Comparison of ENCODE assay signal across 10 cellular contexts in the genomic region with DNA sequence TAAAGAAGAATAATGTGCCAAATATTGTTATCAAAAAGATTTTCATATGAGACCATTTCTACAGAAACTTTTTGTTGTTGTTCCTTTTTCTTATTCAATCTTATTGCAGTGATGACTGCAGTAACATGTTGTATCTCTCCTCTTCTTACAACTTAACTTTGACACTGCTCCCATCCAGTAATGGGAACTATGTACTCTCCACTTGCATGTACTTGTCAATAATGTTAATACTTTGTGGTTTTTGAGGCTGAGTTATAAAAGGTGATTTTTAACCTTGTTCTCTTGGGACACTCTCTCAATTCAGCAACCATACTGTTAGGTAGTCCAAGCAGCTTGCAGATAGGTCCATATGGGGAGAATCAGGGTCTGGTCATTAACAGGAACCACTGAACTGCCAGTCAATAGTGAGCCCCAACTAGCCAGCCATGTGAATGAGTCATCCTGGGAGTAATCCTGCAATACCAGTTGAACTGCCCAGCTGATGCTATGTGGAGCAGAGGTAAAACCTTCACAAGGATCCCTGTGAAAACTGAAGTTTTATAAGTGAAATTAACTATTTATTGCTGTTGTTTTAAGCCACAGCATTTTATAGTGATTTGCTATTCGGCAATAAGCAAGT.
DNase-seq lines count a peak whose midpoint lies in the region; ATAC-seq, FAIRE-seq and TF ChIP-seq lines count a peak whose summit lies in the region.
"Had no signal": no experiment of that assay in that cellular context is flagged by ENCODE, and none has a peak within 500 bp of the region (broad histone marks: within the 10 kb centered on the region; RNA-seq: fewer than 3 reads in every experiment).

No MANE protein-coding gene starts in this region.

- TF ChIP-seq CTCF in K562 (IDR thresholded peaks at IDR 0.05 in 2 of 3, conservative IDR thresholded peaks at IDR 0.05 in 1 of 3; ENCODE audit: insufficient read depth in 2 of 3, low read depth in 1 of 3, low read length in 3 of 3), result no peak
- TF ChIP-seq CTCF in CD8-positive, alpha-beta T cell (IDR thresholded peaks at IDR 0.05), result no peak
- TF ChIP-seq CTCF in chondrocyte (IDR thresholded peaks at IDR 0.05), result no peak

- no peaks in the 10 kb centered on the region for H4K20me1 ChIP-seq in K562 (replicated peaks; ENCODE audit: control insufficient read depth, insufficient read depth, low read length)

- H3K4me1 ChIP-seq in K562 (replicated peaks in 1 of 2; ENCODE audit: control insufficient read depth in 2 of 2, insufficient read depth in 2 of 2, low read length in 2 of 2), result no peaks in the 10 kb centered on the region; a peak in 1 of 5 replicates
- no peaks in the 10 kb centered on the region for H3K4me1 ChIP-seq in CD8-positive, alpha-beta T cell (ENCODE audit: insufficient read depth, low read length)

- no peak overlapping the region for H3K27ac Mint-ChIP-seq in CD8-positive, alpha-beta T cell
- no peak overlapping the region for H3K27ac Mint-ChIP-seq in T-cell
- no peak overlapping the region for H3K27ac Mint-ChIP-seq in chondrocyte (ENCODE audit: unreplicated experiment)

- POLR2A ChIA-PET in K562 (lab: Yijun Ruan, JAX), result no interaction called here
- POLR2A ChIA-PET in CD8-positive, alpha-beta T cell (lab: Charles Lee), result no interaction called here
- POLR2A ChIA-PET in T-cell (lab: Charles Lee), result no interaction called here

- H3K27me3 Mint-ChIP-seq in CD8-positive, alpha-beta T cell (ENCODE audit: low read depth), result peaks cover 27% of the 10 kb centered on the region
- H3K27me3 Mint-ChIP-seq in T-cell (peaks cover 20 to 21% of the 10 kb centered on the region in 2 donors), chondrocyte (ENCODE audit: low read depth) (peaks cover under 1% of the 10 kb centered on the region)

- DNase-seq in K562 (ENCODE audit: extremely low read depth in 1 of 4, low spot score in 3 of 4) (no peak), mucosa of gallbladder (ENCODE audit: low spot score) (peak; percentile 80), T-cell (no peak), DMS79 (lab: John Stamatoyannopoulos, UW) (no peak), chondrocyte (ENCODE audit: low spot score) (no peak)
- no peak for DNase-seq in CD8-positive, alpha-beta T cell
- DNase-seq: left cardiac atrium, NCI-H1930 had no signal

- H3K36me3 Mint-ChIP-seq in CD8-positive, alpha-beta T cell, result no peaks in the 10 kb centered on the region
- H3K36me3 Mint-ChIP-seq in T-cell, result no peaks in the 10 kb centered on the region
- H3K36me3 Mint-ChIP-seq in chondrocyte (ENCODE audit: low read depth), result no peaks in the 10 kb centered on the region

- ATAC-seq in GM18511 (IDR thresholded peaks at IDR 0.05; ENCODE audit: unreplicated experiment) (peak; percentile 83), HG03175 (IDR thresholded peaks at IDR 0.05; ENCODE audit: unreplicated experiment) (peak; percentile 85), K562 (no peak), T-cell (replicated peaks in 1 of 4) (no peak)
- ATAC-seq in CD8-positive, alpha-beta T cell, result no peak

- no peak for TF ChIP-seq EP300 in K562 (IDR thresholded peaks at IDR 0.05; ENCODE audit: low read length)

- CTCF ChIA-PET in K562 (lab: Yijun Ruan, JAX; ENCODE audit: low intra/inter-chr PET ratio) (no interaction called here), T-cell (lab: Charles Lee) (no interaction called here)
- CTCF ChIA-PET in CD8-positive, alpha-beta T cell (lab: Charles Lee), result no interaction called here

- H3K9me3 ChIP-seq in K562 (replicated peaks; ENCODE audit: control insufficient read depth, insufficient read depth, low read depth, low read length), result no peaks in the 10 kb centered on the region
- no peaks in the 10 kb centered on the region for H3K9me3 ChIP-seq in CD8-positive, alpha-beta T cell (ENCODE audit: low read length)

- 0% methylated on average over 1 of the region's 1 CpG for WGBS in K562 (ENCODE audit: insufficient coverage, low coverage, missing lambda C conversion rate)

- H3K9me3 Mint-ChIP-seq in CD8-positive, alpha-beta T cell, result no peaks in the 10 kb centered on the region
- H3K9me3 Mint-ChIP-seq in T-cell (no peaks in the 10 kb centered on the region), chondrocyte (ENCODE audit: low read depth) (peaks cover 3% of the 10 kb centered on the region)

- H3K27ac ChIP-seq in K562 (ENCODE audit: extremely low read depth, low read depth, low read length), result no peak overlapping the region
- H3K27ac ChIP-seq in CD8-positive, alpha-beta T cell (ENCODE audit: low read depth, low read length), result no peak overlapping the region

- no peak overlapping the region for H3K4me2 ChIP-seq in K562 (ENCODE audit: insufficient read depth, low read length)

- H3K4me3 ChIP-seq in K562, result no peak overlapping the region
- H3K4me3 ChIP-seq in CD8-positive, alpha-beta T cell (ENCODE audit: low read depth, low read length), result no peak overlapping the region

- in situ Hi-C loops in K562 (cut with MboI), result no loop called here

- H3K4me3 Mint-ChIP-seq in CD8-positive, alpha-beta T cell, result no peak overlapping the region
- H3K4me3 Mint-ChIP-seq in T-cell, result no peak overlapping the region
- no peak overlapping the region for H3K4me3 Mint-ChIP-seq in chondrocyte (ENCODE audit: unreplicated experiment)

- peak; percentile 23 for FAIRE-seq in K562 (lab: Jason Lieb, UNC)

- TF ChIP-seq RAD21 in K562 (CRISPR knock-in tag; conservative IDR thresholded peaks at IDR 0.05 in 1 of 2, IDR thresholded peaks at IDR 0.05 in 1 of 2), result no peak

- no peaks in the 10 kb centered on the region for H3K79me2 ChIP-seq in K562 (ENCODE audit: control insufficient read depth, insufficient read depth, low read length)

- no peaks in the 10 kb centered on the region for H3K4me1 Mint-ChIP-seq in CD8-positive, alpha-beta T cell (ENCODE audit: low read depth)
- H3K4me1 Mint-ChIP-seq in T-cell (no peaks in the 10 kb centered on the region), chondrocyte (ENCODE audit: low read depth) (peaks cover 7% of the 10 kb centered on the region)

- TF ChIP-seq POLR2A in K562 (conservative IDR thresholded peaks at IDR 0.05), result no peak

- H2AFZ ChIP-seq in K562 (ENCODE audit: low read depth, low read length), result no peak overlapping the region

- BruUV-seq in K562 (replicated peaks; lab: Mats Ljungman, UMichigan), result no TSS peak

- no peaks in the 10 kb centered on the region for H3K9me1 ChIP-seq in K562 (ENCODE audit: control insufficient read depth, insufficient read depth, low read length)

- H3K36me3 ChIP-seq in K562 (ENCODE audit: control insufficient read depth, insufficient read depth, low read length), result no peaks in the 10 kb centered on the region
- no peaks in the 10 kb centered on the region for H3K36me3 ChIP-seq in CD8-positive, alpha-beta T cell (ENCODE audit: insufficient read depth, low read length)

- intact Hi-C loops in K562 (cut with micrococcal nuclease), result no loop called here
- intact Hi-C loops in CD8-positive, alpha-beta T cell (cut with DNase I, micrococcal nuclease), result no loop called here

- H3K27me3 ChIP-seq in K562 (ENCODE audit: control insufficient read depth in 2 of 2, insufficient read depth in 2 of 2, low read length in 2 of 2), result peaks cover 0 to 6% of the 10 kb centered on the region in 2 experiments; a peak in 1 of 5 replicates
- no peaks in the 10 kb centered on the region for H3K27me3 ChIP-seq in CD8-positive, alpha-beta T cell (ENCODE audit: insufficient read depth, low read length)

- no peak overlapping the region for H3K9ac ChIP-seq in K562 (ENCODE audit: insufficient read depth in 1 of 2, low read depth in 2 of 2, low read length in 2 of 2)

TF ChIP-seq in K562, 482 proteins besides CTCF, POLR2A, EP300 and RAD21:
- TF ChIP-seq, protein P1, sequence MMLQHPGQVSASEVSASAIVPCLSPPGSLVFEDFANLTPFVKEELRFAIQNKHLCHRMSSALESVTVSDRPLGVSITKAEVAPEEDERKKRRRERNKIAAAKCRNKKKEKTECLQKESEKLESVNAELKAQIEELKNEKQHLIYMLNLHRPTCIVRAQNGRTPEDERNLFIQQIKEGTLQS (IDR thresholded peaks at IDR 0.05), result 0 out of 2 replicates have a peak, but pooled peaks have one; percentile 12
- TF ChIP-seq, protein P1 (CRISPR knock-in tag; conservative IDR thresholded peaks at IDR 0.05), result no peak
- TF ChIP-seq LEF1 (IDR thresholded peaks at IDR 0.05), result no peak

Comparison
In these comparisons a context has a peak if more than half of its experiments do, and no peak if none do; other contexts are left out.
1. ATAC-seq: peak in GM18511 (single experiment) and HG03175 (single experiment); none in K562 (single experiment), CD8-positive, alpha-beta T cell (single experiment) and T-cell (0 of 4).